8 cellular contexts compared by ENCODE assay signal in genomic region chr12:75334384-75335030, GRCh38. TPM values are rescaled to one million over a fixed set of nuclear protein-coding genes. Genes with fewer than 3 reads are reported as not detected.
DNase-seq lines count a peak whose midpoint lies in the region; ATAC-seq and TF ChIP-seq lines count a peak whose summit lies in the region.

A gene with protein sequence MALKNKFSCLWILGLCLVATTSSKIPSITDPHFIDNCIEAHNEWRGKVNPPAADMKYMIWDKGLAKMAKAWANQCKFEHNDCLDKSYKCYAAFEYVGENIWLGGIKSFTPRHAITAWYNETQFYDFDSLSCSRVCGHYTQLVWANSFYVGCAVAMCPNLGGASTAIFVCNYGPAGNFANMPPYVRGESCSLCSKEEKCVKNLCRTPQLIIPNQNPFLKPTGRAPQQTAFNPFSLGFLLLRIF (plus strand): TSS chr12:75334670. CDS start chr12:75334729, 59 bp downstream.

- TF ChIP-seq CTCF in ovary (IDR thresholded peaks at IDR 0.05): peak; percentile 75 to 90 (median 81)
- peak; percentile 77 to 91 (median 85) for TF ChIP-seq CTCF in thyroid gland (IDR thresholded peaks at IDR 0.05)

- no peaks in the 10 kb centered on the region for H3K9me3 Mint-ChIP-seq in activated naive CD4-positive, alpha-beta T cell treated with anti-CD3 and anti-CD28 coated beads, Interleukin-2, amount 50 U/mL, for 72 hours

- WGBS in ovary, 3 donors: 3 to 4% (median 3%) methylated on average over 23 of the region's 23 CpGs
- WGBS in thyroid gland, 2 donors: 6 to 9% methylated on average over 20 to 23 of the region's 23 CpGs

- ATAC-seq in GM21423 (IDR thresholded peaks at IDR 0.05; ENCODE audit: unreplicated experiment): peak; percentile 63
- peak; percentile 84 to 88 for ATAC-seq in activated naive CD4-positive, alpha-beta T cell treated with anti-CD3 and anti-CD28 coated beads, Interleukin-2, amount 50 U/mL, for 72 hours

- H3K9me3 ChIP-seq in SJSA1 (replicated peaks) (no peaks in the 10 kb centered on the region), ovary (no peaks in the 10 kb centered on the region), thyroid gland (no peaks in the 10 kb centered on the region)

- H3K27me3 ChIP-seq in SJSA1 (replicated peaks): no peaks in the 10 kb centered on the region
- no peaks in the 10 kb centered on the region for H3K27me3 ChIP-seq in ovary
- H3K27me3 ChIP-seq in thyroid gland: no peaks in the 10 kb centered on the region

- H3K27ac Mint-ChIP-seq in activated naive CD4-positive, alpha-beta T cell treated with anti-CD3 and anti-CD28 coated beads, Interleukin-2, amount 50 U/mL, for 72 hours: no peak within 1 kb of the TSS

- H3K27ac ChIP-seq in SJSA1: peak within 1 kb of the TSS; percentile 17; the same call in 1 of the 2 replicates
- no peak within 1 kb of the TSS for H3K27ac ChIP-seq in ovary
- no peak within 1 kb of the TSS for H3K27ac ChIP-seq in thyroid gland

- H3K4me1 ChIP-seq in SJSA1 (replicated peaks) (peaks cover 6% of the 10 kb centered on the region; the same call in 1 of the 2 replicates), ovary (ENCODE audit: insufficient read depth) (no peaks in the 10 kb centered on the region), thyroid gland (peaks cover 0 to 2% of the 10 kb centered on the region in 2 donors)

- peak within 1 kb of the TSS; percentile 37 for H3K4me3 ChIP-seq in SJSA1
- H3K4me3 ChIP-seq in ovary: peak within 1 kb of the TSS; percentile 31
- peak within 1 kb of the TSS in 2 of 3 donors; percentile 6 to 25 for H3K4me3 ChIP-seq in thyroid gland (replicated peaks in 1 of 3)

- TF ChIP-seq EP300 in ovary (IDR thresholded peaks at IDR 0.05): no peak

- DNase-seq in Daoy (ENCODE audit: low read depth) (peak; percentile 91), HUDEP-2 (lab: John Stamatoyannopoulos, UW; ENCODE audit: unreplicated experiment in 76 of 76) (peak in 69 of 76 experiments; percentile 7 to 79 (median 47)), SJSA1 (ENCODE audit: low read depth in 1 of 2, low spot score in 2 of 2) (peak; percentile 83 to 89), head of caudate nucleus (peak; percentile 74 to 97 (median 91)), ovary (peak; percentile 76 to 89 (median 79)), thyroid gland (peak; percentile 89 to 93)
- DNase-seq in activated naive CD4-positive, alpha-beta T cell treated with anti-CD3 and anti-CD28 coated beads, Interleukin-2, amount 50 U/mL, for 72 hours (ENCODE audit: low spot score in 2 of 2): peak; percentile 67 to 79

- intact Hi-C loops in head of caudate nucleus (cut with DNase I): loop anchor here (1.0 to 10.0 kb wide), 2 partner anchors 56 to 170 kb away; no protein-coding TSS in a partner anchor
- intact Hi-C loops in ovary (cut with DNase I): loop anchor here in 2 of 4 donors (10.0 kb wide), 1 partner anchor 150 kb away; the partner anchor contains the start of gene GLIPR1 (in 2 of the 2)
- intact Hi-C loops in thyroid gland (cut with DNase I): no loop called here

- no peaks in the 10 kb centered on the region for H3K36me3 ChIP-seq in SJSA1
- H3K36me3 ChIP-seq in ovary: no peaks in the 10 kb centered on the region
- H3K36me3 ChIP-seq in thyroid gland: no peaks in the 10 kb centered on the region

- TF ChIP-seq POLR2A in ovary (IDR thresholded peaks at IDR 0.05) (no peak), thyroid gland (IDR thresholded peaks at IDR 0.05) (no peak)

- no peaks in the 10 kb centered on the region for H3K36me3 Mint-ChIP-seq in activated naive CD4-positive, alpha-beta T cell treated with anti-CD3 and anti-CD28 coated beads, Interleukin-2, amount 50 U/mL, for 72 hours

RNA-seq across cellular contexts. Expression of the gene that starts here (rescaled TPM):
- not detected in 2 replicates for total RNA-seq in Daoy (2014; rRNA removed; shearing (Covaris generic))
- not detected in 2 replicates for total RNA-seq in SJSA1 (2014; rRNA removed; shearing (Covaris generic))
- not detected for total RNA-seq in activated naive CD4-positive, alpha-beta T cell treated with anti-CD3 and anti-CD28 coated beads, Interleukin-2, amount 50 U/mL, for 72 hours
- total RNA-seq in ovary (not detected), thyroid gland (not detected)
- polyA plus RNA-seq in ovary: not detected

Comparison
In these comparisons a context has a peak if more than half of its experiments do, and no peak if none do; other contexts are left out.
1. Peak in DNase-seq in Daoy; RNA of the gene not detected or under 1 TPM.
2. Peak in DNase-seq, H3K4me3 ChIP-seq and H3K27ac ChIP-seq in SJSA1; RNA of the gene not detected or under 1 TPM.
3. Peak in DNase-seq and ATAC-seq in activated naive CD4-positive, alpha-beta T cell treated with anti-CD3 and anti-CD28 coated beads, Interleukin-2, amount 50 U/mL, for 72 hours; RNA of the gene not detected or under 1 TPM.
4. Peak in DNase-seq and H3K4me3 ChIP-seq in ovary; RNA of the gene not detected or under 1 TPM.
5. Peak in DNase-seq and H3K4me3 ChIP-seq in thyroid gland; RNA of the gene not detected or under 1 TPM.